18 cellular contexts compared by ENCODE assay signal in genomic region chr7:34841326-34841725, GRCh38.
"Had no signal": no experiment of that assay in that cellular context is flagged by ENCODE, and none has a peak within 500 bp of the region (broad histone marks: within the 10 kb centered on the region; RNA-seq: fewer than 3 reads in every experiment).

No MANE protein-coding gene starts in this region.

- ATAC-seq: esophagus mucosa; gastroesophageal sphincter; left cardiac atrium; left ventricle myocardium superior; naive thymus-derived CD4-positive, alpha-beta T cell; right cardiac atrium had no signal

- H3K36me3 ChIP-seq: gastroesophageal sphincter, ovary had no signal

- H3K27ac ChIP-seq: coronary artery, gastroesophageal sphincter, ovary had no signal

- DNase-seq: effector memory CD4-positive, alpha-beta T cell; immature natural killer cell; kidney; left cardiac atrium; left ventricle myocardium superior; mesendoderm; naive thymus-derived CD4-positive, alpha-beta T cell; nephron progenitor cell; nucleus accumbens; ovary; right cardiac atrium; small intestine; stimulated activated CD4-positive, alpha-beta T cell treated with anti-CD3 and anti-CD28 coated beads, Interleukin-12 subunit alpha, Interleukin-12 subunit beta, amount 100 ng/mL, for 4 hours; stimulated activated naive CD4-positive, alpha-beta T cell treated with Interleukin-2 at 50 U/mL for 16 hours had no signal

- H3K9me3 ChIP-seq: gastroesophageal sphincter, ovary had no signal

- H3K4me3 ChIP-seq: coronary artery, gastroesophageal sphincter, lung, ovary had no signal

- H3K4me1 ChIP-seq: gastroesophageal sphincter had no signal

- H3K27me3 ChIP-seq: gastroesophageal sphincter, ovary had no signal
